1 cellular context compared by ENCODE assay signal in the genomic region with DNA sequence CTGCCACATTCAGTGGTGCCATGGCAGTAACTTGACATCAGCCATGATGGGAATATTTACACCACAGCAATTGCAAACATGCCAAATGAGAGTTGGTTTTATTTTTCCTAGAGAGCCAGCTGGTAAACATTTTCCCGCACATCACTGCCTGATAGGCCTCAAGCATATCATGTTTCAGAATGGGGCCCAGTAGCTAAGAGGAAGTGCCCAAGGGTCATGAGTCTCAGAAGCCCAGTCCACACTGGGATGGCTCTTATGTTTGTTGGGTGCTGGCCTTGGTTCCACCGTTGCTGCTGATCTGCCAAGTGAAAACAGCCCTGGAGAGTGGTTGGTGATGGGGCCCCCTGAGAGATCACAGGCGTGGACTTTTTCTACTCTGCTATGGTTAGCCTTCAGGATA.
TF ChIP-seq lines count a peak whose summit lies in the region.

No MANE protein-coding gene starts in this region.

TF ChIP-seq in GM23338, 12 proteins besides CTCF, POLR2A, EP300 and RAD21 (continued from another document):
- TF ChIP-seq ZNF462 (CRISPR knock-in tag; IDR thresholded peaks at IDR 0.05): no peak
- TF ChIP-seq NANOG (IDR thresholded peaks at IDR 0.05; ENCODE audit: borderline replicate concordance): no peak
- no peak for TF ChIP-seq CREB1 (CRISPR knock-in tag; IDR thresholded peaks at IDR 0.05; ENCODE audit: low read depth)
- TF ChIP-seq STAT1 (IDR thresholded peaks at IDR 0.05; ENCODE audit: unreplicated experiment): no peak
- TF ChIP-seq, protein P1, sequence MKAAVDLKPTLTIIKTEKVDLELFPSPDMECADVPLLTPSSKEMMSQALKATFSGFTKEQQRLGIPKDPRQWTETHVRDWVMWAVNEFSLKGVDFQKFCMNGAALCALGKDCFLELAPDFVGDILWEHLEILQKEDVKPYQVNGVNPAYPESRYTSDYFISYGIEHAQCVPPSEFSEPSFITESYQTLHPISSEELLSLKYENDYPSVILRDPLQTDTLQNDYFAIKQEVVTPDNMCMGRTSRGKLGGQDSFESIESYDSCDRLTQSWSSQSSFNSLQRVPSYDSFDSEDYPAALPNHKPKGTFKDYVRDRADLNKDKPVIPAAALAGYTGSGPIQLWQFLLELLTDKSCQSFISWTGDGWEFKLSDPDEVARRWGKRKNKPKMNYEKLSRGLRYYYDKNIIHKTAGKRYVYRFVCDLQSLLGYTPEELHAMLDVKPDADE (IDR thresholded peaks at IDR 0.05): no peak
- no peak for TF ChIP-seq JUNB (IDR thresholded peaks at IDR 0.05; ENCODE audit: unreplicated experiment)
- TF ChIP-seq EZH2 (IDR thresholded peaks at IDR 0.05; ENCODE audit: low read depth, unreplicated experiment): no peak
- TF ChIP-seq, protein P2, sequence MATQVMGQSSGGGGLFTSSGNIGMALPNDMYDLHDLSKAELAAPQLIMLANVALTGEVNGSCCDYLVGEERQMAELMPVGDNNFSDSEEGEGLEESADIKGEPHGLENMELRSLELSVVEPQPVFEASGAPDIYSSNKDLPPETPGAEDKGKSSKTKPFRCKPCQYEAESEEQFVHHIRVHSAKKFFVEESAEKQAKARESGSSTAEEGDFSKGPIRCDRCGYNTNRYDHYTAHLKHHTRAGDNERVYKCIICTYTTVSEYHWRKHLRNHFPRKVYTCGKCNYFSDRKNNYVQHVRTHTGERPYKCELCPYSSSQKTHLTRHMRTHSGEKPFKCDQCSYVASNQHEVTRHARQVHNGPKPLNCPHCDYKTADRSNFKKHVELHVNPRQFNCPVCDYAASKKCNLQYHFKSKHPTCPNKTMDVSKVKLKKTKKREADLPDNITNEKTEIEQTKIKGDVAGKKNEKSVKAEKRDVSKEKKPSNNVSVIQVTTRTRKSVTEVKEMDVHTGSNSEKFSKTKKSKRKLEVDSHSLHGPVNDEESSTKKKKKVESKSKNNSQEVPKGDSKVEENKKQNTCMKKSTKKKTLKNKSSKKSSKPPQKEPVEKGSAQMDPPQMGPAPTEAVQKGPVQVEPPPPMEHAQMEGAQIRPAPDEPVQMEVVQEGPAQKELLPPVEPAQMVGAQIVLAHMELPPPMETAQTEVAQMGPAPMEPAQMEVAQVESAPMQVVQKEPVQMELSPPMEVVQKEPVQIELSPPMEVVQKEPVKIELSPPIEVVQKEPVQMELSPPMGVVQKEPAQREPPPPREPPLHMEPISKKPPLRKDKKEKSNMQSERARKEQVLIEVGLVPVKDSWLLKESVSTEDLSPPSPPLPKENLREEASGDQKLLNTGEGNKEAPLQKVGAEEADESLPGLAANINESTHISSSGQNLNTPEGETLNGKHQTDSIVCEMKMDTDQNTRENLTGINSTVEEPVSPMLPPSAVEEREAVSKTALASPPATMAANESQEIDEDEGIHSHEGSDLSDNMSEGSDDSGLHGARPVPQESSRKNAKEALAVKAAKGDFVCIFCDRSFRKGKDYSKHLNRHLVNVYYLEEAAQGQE (IDR thresholded peaks at IDR 0.05; ENCODE audit: unreplicated experiment): no peak
- TF ChIP-seq EZH2phosphoT487 (IDR thresholded peaks at IDR 0.05; ENCODE audit: unreplicated experiment): no peak
TF ChIP-seq in GM23338: peak in this region for 0.
